Comparison of ENCODE assay signal across 8 cellular contexts in genomic region chr19:38316477-38317067, GRCh38. TPM values are rescaled to one million over a fixed set of nuclear protein-coding genes. Genes with fewer than 3 reads are reported as not detected.
DNase-seq lines count a peak whose midpoint lies in the region; ATAC-seq and TF ChIP-seq lines count a peak whose summit lies in the region.

No MANE protein-coding gene starts in this region.

- H3K36me3 ChIP-seq in DND-41 (ENCODE audit: insufficient read depth, low read length) (peaks cover 2% of the 10 kb centered on the region; the same call in 1 of the 2 replicates), HUES64 (ENCODE audit: insufficient read depth, low read length) (no peaks in the 10 kb centered on the region), breast epithelium (no peaks in the 10 kb centered on the region), muscle layer of duodenum (ENCODE audit: control insufficient read depth in 1 of 2, insufficient read depth in 2 of 2, low read length in 2 of 2) (no peaks in the 10 kb centered on the region)

- TF ChIP-seq CTCF in DND-41 (IDR thresholded peaks at IDR 0.05; ENCODE audit: borderline replicate concordance, extremely low read depth, low read length, poor library complexity, severe bottlenecking) (no peak), breast epithelium (IDR thresholded peaks at IDR 0.05) (no peak)

- H3K9me3 ChIP-seq in DND-41 (ENCODE audit: insufficient read depth, low read length, severe bottlenecking) (no peaks in the 10 kb centered on the region), HUES64 (ENCODE audit: insufficient read depth, low read depth, low read length) (no peaks in the 10 kb centered on the region), breast epithelium (no peaks in the 10 kb centered on the region), muscle layer of duodenum (ENCODE audit: control insufficient read depth in 1 of 2, low read length in 2 of 2) (no peaks in the 10 kb centered on the region)

- peak overlapping the region; percentile 59 for H3K9ac ChIP-seq in DND-41 (ENCODE audit: low read depth, low read length)
- H3K9ac ChIP-seq in HUES64 (ENCODE audit: low read depth, low read length): peak overlapping the region; percentile 39; the same call in 1 of the 2 replicates

- WGBS in HUES64: 46% methylated on average over 8 of the region's 8 CpGs

- H4K20me1 ChIP-seq in DND-41 (ENCODE audit: insufficient read depth, low read length): no peaks in the 10 kb centered on the region

- intact Hi-C loops in breast epithelium (cut with DNase I; ENCODE audit: low total_unique reads): no loop called here

- no peak for TF ChIP-seq POLR2A in breast epithelium (IDR thresholded peaks at IDR 0.05)

- H3K4me1 ChIP-seq in DND-41 (ENCODE audit: insufficient read depth, low read length) (peaks cover 32% of the 10 kb centered on the region), HUES64 (ENCODE audit: insufficient read depth, low read length) (no peaks in the 10 kb centered on the region), breast epithelium (no peaks in the 10 kb centered on the region), muscle layer of duodenum (ENCODE audit: control insufficient read depth in 1 of 2, insufficient read depth in 2 of 2, low read length in 2 of 2) (peaks cover 6 to 39% of the 10 kb centered on the region in 2 donors)

- H3K4me3 ChIP-seq in DND-41 (ENCODE audit: low read depth in 1 of 2, low read length in 2 of 2) (peak overlapping the region; percentile 14 to 58; a peak in 3 of 4 replicates), HUES64 (ENCODE audit: low read length) (peak overlapping the region; percentile 44), breast epithelium (peak overlapping the region; percentile 52 to 71 (median 66)), muscle layer of duodenum (ENCODE audit: low read depth in 1 of 2, low read length in 2 of 2) (peak overlapping the region; percentile 38 to 70)

- peak overlapping the region; percentile 75 for H3K27ac ChIP-seq in DND-41 (ENCODE audit: low read length)
- H3K27ac ChIP-seq in HUES64 (ENCODE audit: low read depth, low read length): peak overlapping the region; percentile 16; the same call in 1 of the 2 replicates
- H3K27ac ChIP-seq in breast epithelium: peak overlapping the region; percentile 84 to 87
- H3K27ac ChIP-seq in muscle layer of duodenum (ENCODE audit: low read length): peak overlapping the region; percentile 67

- H3K27me3 ChIP-seq in DND-41 (ENCODE audit: insufficient read depth, low read length, poor library complexity): peaks cover 14% of the 10 kb centered on the region
- peaks cover 34% of the 10 kb centered on the region for H3K27me3 ChIP-seq in HUES64 (ENCODE audit: insufficient read depth, low read length)
- H3K27me3 ChIP-seq in breast epithelium: no peaks in the 10 kb centered on the region
- H3K27me3 ChIP-seq in muscle layer of duodenum (ENCODE audit: low read depth, low read length): no peaks in the 10 kb centered on the region

- peaks cover 29% of the 10 kb centered on the region for H3K79me2 ChIP-seq in DND-41 (ENCODE audit: insufficient read depth, low read length)

- DNase-seq in DND-41 (no peak), breast epithelium (ENCODE audit: low spot score in 2 of 2) (no peak), NCI-H187 treated with DMSO at 0.1 percent for 48 hours (lab: John Stamatoyannopoulos, UW) (no peak), SK-N-DZ (ENCODE audit: low spot score) (no peak), NCI-H1105 (lab: John Stamatoyannopoulos, UW) (no peak), NK-92 (lab: John Stamatoyannopoulos, UW; ENCODE audit: unreplicated experiment) (no peak)

- peak overlapping the region; percentile 74 for H2AFZ ChIP-seq in DND-41 (ENCODE audit: low read depth, low read length)

- H3K4me2 ChIP-seq in DND-41 (ENCODE audit: insufficient read depth, low read length): peak overlapping the region; percentile 77

- no peak for ATAC-seq in DND-41 (ENCODE audit: insufficient read depth, low read depth)

RNA-seq across cellular contexts. Expression of gene YIF1B, which starts 0.8 kb away (rescaled TPM):
- 71.2 TPM for polyA plus RNA-seq in HUES64 (2013, experiment 1 of 2)
- polyA plus RNA-seq in HUES64 (2013, experiment 2 of 2): 84.3 TPM
- total RNA-seq in breast epithelium: 10 to 100 TPM; 20.5 to 28.8 (median 27.7) TPM
- 73.2 and 80.4 TPM in 2 replicates for polyA plus RNA-seq in SK-N-DZ (2014; cell fraction: cytosol; rRNA removed)
- 65.2 and 72.6 TPM in 2 replicates for polyA plus RNA-seq in SK-N-DZ (2014; cell fraction: nucleus; rRNA removed)

RNA-seq across cellular contexts. Expression of gene KCNK6, which starts 3.1 kb away (rescaled TPM):
- polyA plus RNA-seq in HUES64 (2013, experiment 1 of 2): 2.2 TPM
- polyA plus RNA-seq in HUES64 (2013, experiment 2 of 2): 3.0 TPM
- 1 to 10 TPM; 3.5 to 5.1 (median 3.6) TPM for total RNA-seq in breast epithelium
- polyA plus RNA-seq in SK-N-DZ (2014; cell fraction: cytosol; rRNA removed): 0.06 and 0.25 TPM in 2 replicates
- polyA plus RNA-seq in SK-N-DZ (2014; cell fraction: nucleus; rRNA removed): 0.03 and 0.05 TPM in 2 replicates

RNA-seq across cellular contexts. Expression of gene C19orf33, which starts 12.5 kb away (rescaled TPM):
- 0.95 TPM for polyA plus RNA-seq in HUES64 (2013, experiment 1 of 2)
- not detected for polyA plus RNA-seq in HUES64 (2013, experiment 2 of 2)
- 10 to 100 TPM in 2 of 3 donors, 1 to 10 TPM in 1; 3.5 to 19.3 (median 13.1) TPM for total RNA-seq in breast epithelium
- polyA plus RNA-seq in SK-N-DZ (2014; cell fraction: cytosol; rRNA removed): not detected in 2 replicates
- polyA plus RNA-seq in SK-N-DZ (2014; cell fraction: nucleus; rRNA removed): not detected in 2 replicates

RNA-seq across cellular contexts. Expression of gene CATSPERG, which starts 19.1 kb away (rescaled TPM):
- polyA plus RNA-seq in HUES64 (2013, experiment 1 of 2): 0.55 TPM
- polyA plus RNA-seq in HUES64 (2013, experiment 2 of 2): 0.25 TPM
- total RNA-seq in breast epithelium: 1 to 10 TPM; 6.4 to 7.8 (median 6.9) TPM
- 0.85 and 3.7 TPM in 2 replicates for polyA plus RNA-seq in SK-N-DZ (2014; cell fraction: cytosol; rRNA removed)
- 2.0 and 5.3 TPM in 2 replicates for polyA plus RNA-seq in SK-N-DZ (2014; cell fraction: nucleus; rRNA removed)

RNA-seq across cellular contexts. Expression of gene SPINT2, which starts 52.2 kb away (rescaled TPM):
- polyA plus RNA-seq in HUES64 (2013, experiment 1 of 2): 158 TPM
- polyA plus RNA-seq in HUES64 (2013, experiment 2 of 2): 161 TPM
- total RNA-seq in breast epithelium: 100 to 1,000 TPM in 2 of 3 donors, 10 to 100 TPM in 1; 17.1 to 639 (median 492) TPM
- polyA plus RNA-seq in SK-N-DZ (2014; cell fraction: cytosol; rRNA removed): 1.6 and 2.1 TPM in 2 replicates
- 1.4 and 1.8 TPM in 2 replicates for polyA plus RNA-seq in SK-N-DZ (2014; cell fraction: nucleus; rRNA removed)

Comparison
In these comparisons a context has a peak if more than half of its experiments do, and no peak if none do; other contexts are left out.
1. H3K27ac ChIP-seq: peak in every context shown above with its lines; median percentile 86 in breast epithelium; 75 in DND-41; 67 in muscle layer of duodenum; 16 in HUES64.